In genomic region chr14:95863295-95863694, GRCh38 we compare ENCODE assay signal across 8 cellular contexts. TPM values are rescaled to one million over a fixed set of nuclear protein-coding genes. Genes with fewer than 3 reads are reported as not detected.
"Had no signal": no experiment of that assay in that cellular context is flagged by ENCODE, and none has a peak within 500 bp of the region (broad histone marks: within the 10 kb centered on the region; RNA-seq: fewer than 3 reads in every experiment).

No MANE protein-coding gene starts in this region.

- DNase-seq: GDM1, GF-D8 had no signal

- FAIRE-seq: G401.6, GM12891, GM12892, GM18507, GM19239 had no signal

RNA-seq across cellular contexts. Expression of gene TUNAR, which starts 13.3 kb away (rescaled TPM):
- total RNA-seq: G401 had no signal
